Comparison of ENCODE assay signal across 8 cellular contexts in genomic region chr10:92291921-92292860, GRCh38. TPM values are rescaled to one million over a fixed set of nuclear protein-coding genes. Genes with fewer than 3 reads are reported as not detected.
DNase-seq lines count a peak whose midpoint lies in the region; ATAC-seq and TF ChIP-seq lines count a peak whose summit lies in the region.

No MANE protein-coding gene starts in this region.

- H3K9me3 Mint-ChIP-seq in CD14-positive monocyte = no peaks in the 10 kb centered on the region

- no peak overlapping the region for H2AFZ ChIP-seq in neuron (ENCODE audit: low read depth, low read length)

- H3K4me3 Mint-ChIP-seq in CD14-positive monocyte = peak overlapping the region; percentile 93 to 96

- DNase-seq in CD14-positive monocyte (ENCODE audit: low spot score) (no peak), HAP-1 (ENCODE audit: low spot score in 2 of 2) (peak; percentile 5 to 56), Peyer's patch (peak; percentile 53 to 79 (median 66)), germinal center (ENCODE audit: low spot score) (peak; percentile 65)
- peak; percentile 7 for DNase-seq in activated gamma-delta T cell treated with anti-CD3 and anti-CD28 coated beads, Interleukin-2, amount 50 U/mL, for 16 hours (ENCODE audit: low read depth)

- no peak for TF ChIP-seq POLR2A in Peyer's patch (IDR thresholded peaks at IDR 0.05)

- under 1% methylated on average over 17 of the region's 17 CpGs for WGBS in urinary bladder

- H3K4me1 ChIP-seq in HAP-1 (peaks cover 7% of the 10 kb centered on the region; the same call in 1 of the 2 replicates), Peyer's patch (peaks cover 0 to 14% (median 0%) of the 10 kb centered on the region in 4 donors), neuron (ENCODE audit: insufficient read depth, low read length) (peaks cover 18% of the 10 kb centered on the region), urinary bladder (ENCODE audit: insufficient read depth) (no peaks in the 10 kb centered on the region)

- peaks cover 24% of the 10 kb centered on the region for H3K4me1 Mint-ChIP-seq in CD14-positive monocyte

- H3K27me3 ChIP-seq in HAP-1 (ENCODE audit: low read depth) (no peaks in the 10 kb centered on the region), Peyer's patch (no peaks in the 10 kb centered on the region), neuron (ENCODE audit: insufficient read depth, low read length) (no peaks in the 10 kb centered on the region)

- in situ Hi-C loops in HAP-1 (cut with MboI; ENCODE audit: low sequenced_read_pairs) = no loop called here

- ATAC-seq in HG02870 (IDR thresholded peaks at IDR 0.05; ENCODE audit: unreplicated experiment) = no peak

- peak overlapping the region; percentile 98 for H3K4me3 ChIP-seq in HAP-1
- H3K4me3 ChIP-seq in Peyer's patch = peak overlapping the region; percentile 78 to 99 (median 89)
- H3K4me3 ChIP-seq in neuron (ENCODE audit: low read length) = peak overlapping the region; percentile 98
- peak overlapping the region; percentile 75 for H3K4me3 ChIP-seq in urinary bladder (ENCODE audit: low read depth, low read length)

- H3K9me3 ChIP-seq in HAP-1 (0 out of 2 replicates have a peak, but pooled peaks cover 2% of the 10 kb centered on the region), Peyer's patch (no peaks in the 10 kb centered on the region), neuron (ENCODE audit: low read length) (no peaks in the 10 kb centered on the region)

- peak; percentile 63 for TF ChIP-seq CTCF in CD14-positive monocyte (IDR thresholded peaks at IDR 0.05)
- peak in 5 of 6 experiments; percentile 27 to 49 (median 36) for TF ChIP-seq CTCF in Peyer's patch (IDR thresholded peaks at IDR 0.05)

- H3K27ac Mint-ChIP-seq in CD14-positive monocyte = peak overlapping the region; percentile 50 to 89 (median 84)

- H3K36me3 ChIP-seq in HAP-1 (replicated peaks) (peaks cover 10% of the 10 kb centered on the region), Peyer's patch (peaks cover 0 to 9% (median 0%) of the 10 kb centered on the region in 3 donors), neuron (ENCODE audit: insufficient read depth, low read length) (peaks cover 28% of the 10 kb centered on the region), urinary bladder (ENCODE audit: insufficient read depth) (peaks cover 3% of the 10 kb centered on the region)

- H3K27ac ChIP-seq in Peyer's patch (peak overlapping the region; percentile 86 to 93 (median 88)), urinary bladder (ENCODE audit: low read depth) (no peak overlapping the region)

- intact Hi-C loops in CD14-positive monocyte (cut with micrococcal nuclease) = loop anchor here (1.0 to 5.0 kb wide), 4 partner anchors 51 to 205 kb away; no protein-coding TSS in a partner anchor

- H3K27me3 Mint-ChIP-seq in CD14-positive monocyte (ENCODE audit: low read depth in 3 of 3) = peaks cover 2 to 5% (median 3%) of the 10 kb centered on the region in 3 donors

- H3K36me3 Mint-ChIP-seq in CD14-positive monocyte = peaks cover 10 to 16% of the 10 kb centered on the region in 2 donors

RNA-seq across cellular contexts. Expression of gene MARCHF5, which starts 1.2 kb away (rescaled TPM):
- polyA plus RNA-seq in CD14-positive monocyte (10 to 100 TPM; 29.6 to 30.6 TPM), urinary bladder (20.9 TPM)
- total RNA-seq in Peyer's patch (10 to 100 TPM in 3 of 4 donors, 1 to 10 TPM in 1; 9.1 to 22.1 (median 18.6) TPM), urinary bladder (29.3 TPM)

RNA-seq across cellular contexts. Expression of gene CPEB3, which starts 1.3 kb away (rescaled TPM):
- polyA plus RNA-seq in CD14-positive monocyte (1 to 10 TPM; 1.8 to 2.1 TPM), urinary bladder (2.3 TPM)
- total RNA-seq in Peyer's patch (10 to 100 TPM in 3 of 4 donors, 1 to 10 TPM in 1; 9.9 to 15.2 (median 11.4) TPM), urinary bladder (7.4 TPM)
